19 cellular contexts compared by ENCODE assay signal in genomic region chr7:17374654-17375053, GRCh38.
DNase-seq lines count a peak whose midpoint lies in the region; ATAC-seq, FAIRE-seq and TF ChIP-seq lines count a peak whose summit lies in the region.
"Had no signal": no experiment of that assay in that cellular context is flagged by ENCODE, and none has a peak within 500 bp of the region (broad histone marks: within the 10 kb centered on the region; RNA-seq: fewer than 3 reads in every experiment).

No MANE protein-coding gene starts in this region.

- no peak for TF ChIP-seq RAD21 in GM12878 (IDR thresholded peaks at IDR 0.05; ENCODE audit: insufficient read depth, low read depth, low read length)

- no peaks in the 10 kb centered on the region for H3K4me1 ChIP-seq in GM12878 (ENCODE audit: control insufficient read depth, insufficient read depth, low read length)
- H3K4me1 ChIP-seq in left lung = peaks cover 22 to 32% of the 10 kb centered on the region in 2 donors
- peaks cover 6 to 12% of the 10 kb centered on the region in 2 donors for H3K4me1 ChIP-seq in aorta (ENCODE audit: control insufficient read depth in 1 of 2, insufficient read depth in 2 of 2, low read length in 2 of 2)

- RAD21 ChIA-PET in GM12878 (lab: Charles Lee; ENCODE audit: unreplicated experiment) = interaction anchor here (1.0 to 2.2 kb wide), 10 partner anchors 8 to 118 kb away, joined by 3 to 14 read pairs (median 4); no protein-coding TSS in a partner anchor

- H2AFZ ChIP-seq in GM12878 (ENCODE audit: control insufficient read depth, low read depth, low read length) = no peak overlapping the region

- H3K27ac ChIP-seq in GM12878 (ENCODE audit: control insufficient read depth, insufficient read depth) = no peak overlapping the region
- peak overlapping the region in 1 of 2 donors; percentile 8 for H3K27ac ChIP-seq in left lung
- peak overlapping the region in 1 of 2 donors; percentile 5 for H3K27ac ChIP-seq in aorta (ENCODE audit: low read depth in 1 of 2, low read length in 2 of 2)

- H3K9me3 ChIP-seq in GM12878 (replicated peaks; ENCODE audit: control insufficient read depth, insufficient read depth, low read length) = no peaks in the 10 kb centered on the region
- no peaks in the 10 kb centered on the region for H3K9me3 ChIP-seq in left lung
- H3K9me3 ChIP-seq in aorta (ENCODE audit: control insufficient read depth, low read length) = no peaks in the 10 kb centered on the region
- H3K9me3 ChIP-seq: Caco-2 had no signal

- H3K36me3 ChIP-seq in GM12878 (ENCODE audit: control insufficient read depth in 2 of 2, insufficient read depth in 2 of 2, low read length in 1 of 2) = no peaks in the 10 kb centered on the region
- no peaks in the 10 kb centered on the region for H3K36me3 ChIP-seq in left lung
- H3K36me3 ChIP-seq in aorta (ENCODE audit: control insufficient read depth in 1 of 2, insufficient read depth in 2 of 2, low read length in 1 of 2) = no peaks in the 10 kb centered on the region

- H3K4me2 ChIP-seq in GM12878 (ENCODE audit: control insufficient read depth, insufficient read depth) = no peak overlapping the region

- no peaks in the 10 kb centered on the region for H4K20me1 ChIP-seq in GM12878 (ENCODE audit: control insufficient read depth, insufficient read depth)

- SMC1A ChIA-PET in GM12878 (lab: Charles Lee; ENCODE audit: uncharacterized antibody, unreplicated experiment) = interaction anchor here (1.0 to 3.5 kb wide), 16 partner anchors 10 to 215 kb away, joined by 3 to 28 read pairs (median 5); no protein-coding TSS in a partner anchor

- in situ Hi-C loops in GM12878 (cut with MboI) = no loop called here

- DNase-seq in NCI-H82 (lab: John Stamatoyannopoulos, UW) (peak; percentile 3), NCI-H82 treated with DMSO at 0.1 percent for 48 hours (lab: John Stamatoyannopoulos, UW; ENCODE audit: unreplicated experiment) (no peak), GM12878 (ENCODE audit: low read depth, low spot score) (no peak), left lung (peak in 1 of 2 donors; percentile 50), aorta (peak in 1 of 2 donors; percentile 57), HT-29 (ENCODE audit: low spot score) (no peak), NCI-H226 (no peak)
- DNase-seq: Caco-2, DND-41, GF-D8, NCI-H1436, NCI-H2081 treated with DMSO at 0.1 percent for 48 hours, NCI-H2227 treated with DMSO at 0.1 percent for 48 hours, NCI-H526 treated with DMSO at 0.1 percent for 48 hours, Right ventricle myocardium superior had no signal

- H3K27me3 ChIP-seq in GM12878 (replicated peaks in 1 of 2; ENCODE audit: control insufficient read depth in 2 of 2, insufficient read depth in 2 of 2, low read length in 1 of 2) (no peaks in the 10 kb centered on the region), left lung (no peaks in the 10 kb centered on the region), aorta (ENCODE audit: control insufficient read depth in 1 of 2, insufficient read depth in 2 of 2, low read length in 1 of 2) (no peaks in the 10 kb centered on the region)

- H3K4me3 ChIP-seq in GM12878 = no peak overlapping the region
- H3K4me3 ChIP-seq in left lung = no peak overlapping the region
- no peak overlapping the region for H3K4me3 ChIP-seq in aorta (ENCODE audit: low read length in 2 of 2)

- H3K79me2 ChIP-seq in GM12878 (ENCODE audit: control insufficient read depth, insufficient read depth, low read length) = no peaks in the 10 kb centered on the region

- TF ChIP-seq CTCF in GM12878 (IDR thresholded peaks at IDR 0.05 in 2 of 3, conservative IDR thresholded peaks at IDR 0.05 in 1 of 3; ENCODE audit: control insufficient read depth in 2 of 3, extremely low read depth in 1 of 3, insufficient read depth in 1 of 3, low read depth in 3 of 3, low read length in 3 of 3) (no peak), left lung (IDR thresholded peaks at IDR 0.05) (no peak)

- no peak overlapping the region for H3K9ac ChIP-seq in GM12878 (ENCODE audit: control insufficient read depth, insufficient read depth, low read length)

- no peak for FAIRE-seq in GM12878 (lab: Jason Lieb, UNC)
- FAIRE-seq: A204.1, H54 had no signal

- POLR2A ChIA-PET in GM12878 (lab: Charles Lee) = interaction anchor here (1.0 to 1.7 kb wide), 3 partner anchors 8 to 28 kb away, joined by 3 to 10 read pairs (median 4); no protein-coding TSS in a partner anchor

- peak; percentile 29 for ATAC-seq in GM12878
- ATAC-seq in left lung = peak; percentile 71
- ATAC-seq in aorta (ENCODE audit: low FRiP score) = peak; percentile 44
- no peak for ATAC-seq in GM21825 (IDR thresholded peaks at IDR 0.05; ENCODE audit: unreplicated experiment)
- ATAC-seq: Panc1 had no signal

- no peak for TF ChIP-seq POLR2A in GM12878 (IDR thresholded peaks at IDR 0.05; ENCODE audit: low read depth, low read length)

- no peak for TF ChIP-seq EP300 in GM12878 (IDR thresholded peaks at IDR 0.05; ENCODE audit: borderline replicate concordance in 1 of 2, control insufficient read depth in 1 of 2, low read depth in 2 of 2, low read length in 2 of 2)

- CTCF ChIA-PET in GM12878 (lab: Yijun Ruan, JAX) = interaction anchor here (0.8 to 2.4 kb wide), 3 partner anchors 28 to 221 kb away, joined by 3 to 9 read pairs (median 3); no protein-coding TSS in a partner anchor

- BruUV-seq in GM12878 (replicated peaks; lab: Mats Ljungman, UMichigan) = no TSS peak

- intact Hi-C loops in GM12878 (cut with micrococcal nuclease; ENCODE audit: unreplicated experiment) (no loop called here), left lung (cut with DNase I) (no loop called here), aorta (cut with DNase I) (loop anchor here (5.0 to 10.0 kb wide), 3 partner anchors 150 to 410 kb away; no protein-coding TSS in a partner anchor)

- WGBS in GM12878 (ENCODE audit: insufficient coverage, insufficient replicate concordance, low lambda C conversion rate, missing lambda C conversion rate) = 63% methylated on average over 5 of the region's 5 CpGs
- WGBS in aorta, 2 donors = 8 to 10% methylated on average over 5 of the region's 5 CpGs

TF ChIP-seq in GM12878, 131 proteins besides CTCF, POLR2A, EP300 and RAD21 (continues in another document):
- TF ChIP-seq MEF2B (IDR thresholded peaks at IDR 0.05; ENCODE audit: partially characterized antibody, poor library complexity, severe bottlenecking) (no peak), ATF2 (IDR thresholded peaks at IDR 0.05; ENCODE audit: low read length) (no peak), NFXL1 (IDR thresholded peaks at IDR 0.05; ENCODE audit: borderline replicate concordance) (no peak), JUND (IDR thresholded peaks at IDR 0.05; ENCODE audit: low read depth, low read length) (no peak), BHLHE40 (IDR thresholded peaks at IDR 0.05; ENCODE audit: borderline replicate concordance in 1 of 2, low read depth in 2 of 2, low read length in 1 of 2) (no peak), ZNF217 (IDR thresholded peaks at IDR 0.05) (no peak), SKIL (IDR thresholded peaks at IDR 0.05; ENCODE audit: low read depth, poor library complexity, severe bottlenecking) (no peak), CHD4 (IDR thresholded peaks at IDR 0.05) (no peak), MYC (IDR thresholded peaks at IDR 0.05; ENCODE audit: insufficient read depth, insufficient read length, insufficient replicate concordance, low read length, severe bottlenecking) (no peak), RELA (IDR thresholded peaks at IDR 0.05; ENCODE audit: borderline replicate concordance, partially characterized antibody) (no peak), POLR2AphosphoS2 (IDR thresholded peaks at IDR 0.05; ENCODE audit: low read depth, low read length) (no peak), ZSCAN29 (IDR thresholded peaks at IDR 0.05) (no peak), PAX8 (IDR thresholded peaks at IDR 0.05) (no peak), EGR1 (IDR thresholded peaks at IDR 0.05; ENCODE audit: borderline replicate concordance in 1 of 2, low read depth in 2 of 2, low read length in 2 of 2) (no peak)

Comparison
In these comparisons a context has a peak if more than half of its experiments do, and no peak if none do; other contexts are left out.
1. intact Hi-C loops: an anchor here in aorta (5.0 to 10.0 kb wide); none called in GM12878 and left lung.